In genomic region chr12:4274960-4275868, GRCh38 we compare ENCODE assay signal across 8 cellular contexts. TPM values are rescaled to one million over a fixed set of nuclear protein-coding genes. Genes with fewer than 3 reads are reported as not detected.
DNase-seq lines count a peak whose midpoint lies in the region; ATAC-seq, FAIRE-seq and TF ChIP-seq lines count a peak whose summit lies in the region.

No MANE protein-coding gene starts in this region.

- DNase-seq in activated T-cell treated with anti-CD3 and anti-CD28 coated beads, Interleukin-2, amount 50 U/mL, for 4 hours: no peak
- DNase-seq in activated T-cell treated with anti-CD3 and anti-CD28 coated beads, Interleukin-2, amount 50 U/mL, for 1 hour: no peak
- DNase-seq in K562 (ENCODE audit: extremely low read depth in 1 of 4, low spot score in 3 of 4): peak in 2 of 4 experiments; percentile 26 to 33
- peak in 1 of 2 donors; percentile 84 for DNase-seq in lower leg skin (ENCODE audit: low spot score in 2 of 2)
- DNase-seq in upper lobe of left lung: peak in 1 of 2 donors; percentile 81
- DNase-seq in nucleus accumbens (lab: John Stamatoyannopoulos, UW): no peak
- DNase-seq in HuH-7 (ENCODE audit: low spot score): no peak

- H3K36me3 ChIP-seq in K562 (ENCODE audit: control insufficient read depth, insufficient read depth, low read length) (peaks cover 44% of the 10 kb centered on the region), upper lobe of left lung (peaks cover 0 to 9% (median 0%) of the 10 kb centered on the region in 4 donors)

- no peak overlapping the region for H2AFZ ChIP-seq in K562 (ENCODE audit: low read depth, low read length)

- TF ChIP-seq POLR2A in K562 (conservative IDR thresholded peaks at IDR 0.05) (no peak), lower leg skin (IDR thresholded peaks at IDR 0.05) (no peak), upper lobe of left lung (IDR thresholded peaks at IDR 0.05) (no peak)

- peak; percentile 37 for FAIRE-seq in K562 (lab: Jason Lieb, UNC)

- H3K4me1 Mint-ChIP-seq in activated T-cell treated with anti-CD3 and anti-CD28 coated beads, Interleukin-2, amount 50 U/mL, for 4 hours (ENCODE audit: low read depth): peaks cover 46% of the 10 kb centered on the region

- peak overlapping the region; percentile 93 for H3K27ac ChIP-seq in K562 (ENCODE audit: extremely low read depth, low read depth, low read length)
- peak overlapping the region; percentile 79 to 92 (median 86) for H3K27ac ChIP-seq in upper lobe of left lung

- no peaks in the 10 kb centered on the region; the same call in 1 of the 2 replicates for H4K20me1 ChIP-seq in K562 (replicated peaks; ENCODE audit: control insufficient read depth, insufficient read depth, low read length)

- H3K4me2 ChIP-seq in K562 (ENCODE audit: insufficient read depth, low read length): peak overlapping the region; percentile 83

- no peak for ATAC-seq in activated T-cell treated with anti-CD3 and anti-CD28 coated beads, Interleukin-2, amount 50 U/mL, for 4 hours
- ATAC-seq in K562 (no peak), upper lobe of left lung (ENCODE audit: low FRiP score in 2 of 2) (no peak), HG02571 (IDR thresholded peaks at IDR 0.05; ENCODE audit: unreplicated experiment) (no peak)

- H3K9me3 Mint-ChIP-seq in activated T-cell treated with anti-CD3 and anti-CD28 coated beads, Interleukin-2, amount 50 U/mL, for 4 hours: no peaks in the 10 kb centered on the region

- in situ Hi-C loops in K562 (cut with MboI): loop anchor here (5.0 to 25.0 kb wide), 2 partner anchors 163 to 388 kb away; no protein-coding TSS in a partner anchor

- TF ChIP-seq EP300 in K562 (IDR thresholded peaks at IDR 0.05; ENCODE audit: low read length): no peak
- TF ChIP-seq EP300 in upper lobe of left lung (IDR thresholded peaks at IDR 0.05): no peak

- BruUV-seq in K562 (replicated peaks; lab: Mats Ljungman, UMichigan): no TSS peak

- H3K27me3 ChIP-seq in K562 (ENCODE audit: control insufficient read depth in 2 of 2, insufficient read depth in 2 of 2, low read length in 2 of 2) (no peaks in the 10 kb centered on the region), upper lobe of left lung (peaks cover 0 to 27% (median 15%) of the 10 kb centered on the region in 4 donors)

- peak overlapping the region; percentile 87 to 98 for H3K9ac ChIP-seq in K562 (ENCODE audit: insufficient read depth in 1 of 2, low read depth in 2 of 2, low read length in 2 of 2)

- TF ChIP-seq CTCF in K562 (IDR thresholded peaks at IDR 0.05 in 2 of 3, conservative IDR thresholded peaks at IDR 0.05 in 1 of 3; ENCODE audit: insufficient read depth in 2 of 3, low read depth in 1 of 3, low read length in 3 of 3) (no peak), lower leg skin (IDR thresholded peaks at IDR 0.05) (no peak), upper lobe of left lung (IDR thresholded peaks at IDR 0.05) (no peak)

- H3K9me3 ChIP-seq in K562 (replicated peaks; ENCODE audit: control insufficient read depth, insufficient read depth, low read depth, low read length) (no peaks in the 10 kb centered on the region), upper lobe of left lung (no peaks in the 10 kb centered on the region)

- H3K4me3 ChIP-seq in K562 (peak overlapping the region; percentile 81), lower leg skin (ENCODE audit: low read depth, poor library complexity, severe bottlenecking) (peak overlapping the region; percentile 52), upper lobe of left lung (peak overlapping the region; percentile 62 to 81 (median 72))

- no peaks in the 10 kb centered on the region for H3K9me1 ChIP-seq in K562 (ENCODE audit: control insufficient read depth, insufficient read depth, low read length)

- no peak for TF ChIP-seq RAD21 in K562 (CRISPR knock-in tag; conservative IDR thresholded peaks at IDR 0.05 in 1 of 2, IDR thresholded peaks at IDR 0.05 in 1 of 2)

- peak overlapping the region; percentile 98 for H3K4me3 Mint-ChIP-seq in activated T-cell treated with anti-CD3 and anti-CD28 coated beads, Interleukin-2, amount 50 U/mL, for 4 hours

- POLR2A ChIA-PET in K562 (lab: Yijun Ruan, JAX): interaction anchor here (0.6 to 1.5 kb wide), 5 partner anchors 9 to 268 kb away, joined by 3 to 5 read pairs (median 3); no protein-coding TSS in a partner anchor

- CTCF ChIA-PET in K562 (lab: Yijun Ruan, JAX; ENCODE audit: low intra/inter-chr PET ratio): interaction anchor here (1.2 to 3.4 kb wide), 3 partner anchors 166 to 390 kb away, joined by 4 to 9 read pairs (median 5); no protein-coding TSS in a partner anchor

- WGBS in K562 (ENCODE audit: insufficient coverage, low coverage, missing lambda C conversion rate): 7% methylated on average over 5 of the region's 46 CpGs
- 1% methylated on average over 46 of the region's 46 CpGs for WGBS in lower leg skin, 2 donors
- 4 to 5% methylated on average over 44 to 46 of the region's 46 CpGs for WGBS in upper lobe of left lung, 2 donors

- H3K36me3 Mint-ChIP-seq in activated T-cell treated with anti-CD3 and anti-CD28 coated beads, Interleukin-2, amount 50 U/mL, for 4 hours (ENCODE audit: insufficient read depth): peaks cover 42% of the 10 kb centered on the region

- peaks cover 24 to 40% of the 10 kb centered on the region in 2 experiments for H3K4me1 ChIP-seq in K562 (replicated peaks in 1 of 2; ENCODE audit: control insufficient read depth in 2 of 2, insufficient read depth in 2 of 2, low read length in 2 of 2)
- peaks cover 68 to 91% (median 79%) of the 10 kb centered on the region in 4 donors for H3K4me1 ChIP-seq in upper lobe of left lung

- intact Hi-C loops in K562 (cut with micrococcal nuclease): loop anchor here (5.0 kb wide), 1 partner anchor 278 kb away; no protein-coding TSS in a partner anchor
- intact Hi-C loops in lower leg skin (cut with DNase I; ENCODE audit: low total_unique reads): loop anchor here (5.0 to 10.0 kb wide), 3 partner anchors 280 to 500 kb away; no protein-coding TSS in a partner anchor

- H3K27me3 Mint-ChIP-seq in activated T-cell treated with anti-CD3 and anti-CD28 coated beads, Interleukin-2, amount 50 U/mL, for 4 hours (ENCODE audit: low read depth): no peaks in the 10 kb centered on the region

- peaks cover 67% of the 10 kb centered on the region for H3K79me2 ChIP-seq in K562 (ENCODE audit: control insufficient read depth, insufficient read depth, low read length)

TF ChIP-seq in K562, 482 proteins besides CTCF, POLR2A, EP300 and RAD21 (continues in another document):
- TF ChIP-seq THRB (CRISPR knock-in tag; conservative IDR thresholded peaks at IDR 0.05): no peak

RNA-seq across cellular contexts. Expression of gene CCND2, which starts 1.7 kb away (rescaled TPM):
- 1,000 to 10,000 TPM in 1 of 3 donors, 100 to 1,000 TPM in 2; 867 to 1,094 (median 990) TPM for total RNA-seq in activated T-cell treated with anti-CD3 and anti-CD28 coated beads, Interleukin-2, amount 50 U/mL, for 4 hours
- 52.6 and 55.6 TPM in 2 replicates for total RNA-seq in K562 (2011; cell fraction: chromatin; rRNA removed; ENCODE audit: low replicate concordance)
- 37.4 and 40.2 TPM in 2 replicates for total RNA-seq in K562 (2011; cell fraction: nucleolus; rRNA removed)
- total RNA-seq in K562 (2011; cell fraction: nucleoplasm; rRNA removed): 57.5 and 64.9 TPM in 2 replicates
- total RNA-seq in K562 (2014; rRNA removed): 39.6 and 52.1 TPM in 2 replicates
- 68.9 and 71.9 TPM in 2 replicates for total RNA-seq in K562 (2014; rRNA removed; fragmentation: Illumina TruSeq; extraction: Trizol)
- total RNA-seq in K562 (2015; rRNA removed; fragmentation: Illumina TruSeq; extraction: Trizol): 49.7 and 53.2 TPM in 2 replicates
- 93.5 and 99.3 TPM in 2 replicates for total RNA-seq in K562 (2021)
- polyA plus RNA-seq in K562 (2011; rRNA removed): 36.9 and 42.9 TPM in 2 replicates
- 20.5 and 35.3 TPM in 2 replicates for polyA plus RNA-seq in K562 (2011; cell fraction: cytosol; rRNA removed)
- polyA plus RNA-seq in K562 (2011; cell fraction: nucleus; rRNA removed): 28.5 and 42.5 TPM in 2 replicates
- polyA plus RNA-seq in K562 (2012): 12.1 and 12.4 TPM in 2 replicates
- 12.6 and 13.6 TPM in 2 replicates for polyA plus RNA-seq in K562 (2014; fragmentation: Illumina TruSeq; extraction: Trizol)
- polyA plus RNA-seq in K562 (2014; fragmentation: Nextera tagmentation; extraction: Ambion mirVana): 10 to 100 TPM; 13.7 to 47.6 TPM
- polyA plus RNA-seq in K562 (2014; rRNA removed): 30.3 and 33.2 TPM in 2 replicates
- polyA minus RNA-seq in K562 (2011; rRNA and poly(A)+ RNA removed): 109 and 119 TPM in 2 replicates
- 68.1 and 69.3 TPM in 2 replicates for polyA minus RNA-seq in K562 (2011; cell fraction: cytosol; rRNA and poly(A)+ RNA removed)
- polyA minus RNA-seq in K562 (2011; cell fraction: nucleus; rRNA and poly(A)+ RNA removed): 21.5 and 41.5 TPM in 2 replicates
- total RNA-seq in lower leg skin: 10 to 100 TPM; 14.5 to 29.5 (median 26.6) TPM
- 100 to 1,000 TPM in 1 of 6 donors, 10 to 100 TPM in 5; 47.1 to 101 (median 64.6) TPM for total RNA-seq in upper lobe of left lung

RNA-seq across cellular contexts. Expression of gene TIGAR, which starts 45.8 kb away (rescaled TPM):
- total RNA-seq in activated T-cell treated with anti-CD3 and anti-CD28 coated beads, Interleukin-2, amount 50 U/mL, for 4 hours: 10 to 100 TPM; 12.3 to 21.3 (median 17.8) TPM
- total RNA-seq in K562 (2011; cell fraction: chromatin; rRNA removed; ENCODE audit: low replicate concordance): 0.86 TPM in 2 replicates
- total RNA-seq in K562 (2011; cell fraction: nucleolus; rRNA removed): 0.66 and 0.67 TPM in 2 replicates
- 0.84 and 0.88 TPM in 2 replicates for total RNA-seq in K562 (2011; cell fraction: nucleoplasm; rRNA removed)
- total RNA-seq in K562 (2014; rRNA removed) (not detected in 2 replicates), K562 (2014; rRNA removed; fragmentation: Illumina TruSeq; extraction: Trizol) (0.38 TPM in 1 of 2 replicates, not detected in the other), K562 (2015; rRNA removed; fragmentation: Illumina TruSeq; extraction: Trizol) (0.11 TPM in 2 replicates), K562 (2021) (0.07 and 1.0 TPM in 2 replicates), lower leg skin (1 to 10 TPM; 2.3 to 5.1 (median 4.7) TPM), upper lobe of left lung (10 to 100 TPM in 3 of 6 donors, 1 to 10 TPM in 3; 4.9 to 19.5 (median 10.4) TPM)
- polyA plus RNA-seq in K562 (2011; rRNA removed) (0.11 and 0.61 TPM in 2 replicates), K562 (2014; fragmentation: Illumina TruSeq; extraction: Trizol) (0.28 and 0.33 TPM in 2 replicates), K562 (2014; fragmentation: Nextera tagmentation; extraction: Ambion mirVana) (under 1 TPM; 0.50 to 0.63 TPM), K562 (2014; rRNA removed) (0.04 and 0.53 TPM in 2 replicates)
- 0.06 and 0.19 TPM in 2 replicates for polyA plus RNA-seq in K562 (2011; cell fraction: cytosol; rRNA removed)
- 0.11 and 0.14 TPM in 2 replicates for polyA plus RNA-seq in K562 (2011; cell fraction: nucleus; rRNA removed)
- polyA plus RNA-seq in K562 (2012): 0.03 and 0.48 TPM in 2 replicates
- polyA minus RNA-seq in K562 (2011; rRNA and poly(A)+ RNA removed): 0.15 and 0.42 TPM in 2 replicates
- polyA minus RNA-seq in K562 (2011; cell fraction: cytosol; rRNA and poly(A)+ RNA removed): not detected in 2 replicates
- 0.27 and 0.44 TPM in 2 replicates for polyA minus RNA-seq in K562 (2011; cell fraction: nucleus; rRNA and poly(A)+ RNA removed)

Comparison
In these comparisons a context has a peak if more than half of its experiments do, and no peak if none do; other contexts are left out.
1. RNA of gene CCND2, which starts 1.7 kb away (total RNA-seq): 867 to 1,094 TPM in activated T-cell treated with anti-CD3 and anti-CD28 coated beads, Interleukin-2, amount 50 U/mL, for 4 hours; 37.4 to 99.3 TPM in K562, 47.1 to 101 TPM in upper lobe of left lung and 14.5 to 29.5 TPM in lower leg skin; every median in the first group is over 4 times any median in the second.
2. Peak in every context shown above with its lines, with median percentiles within 50 percentile points of each other: H3K4me3 ChIP-seq.